ENCODE assay signal across 9 cellular contexts in the genomic region with DNA sequence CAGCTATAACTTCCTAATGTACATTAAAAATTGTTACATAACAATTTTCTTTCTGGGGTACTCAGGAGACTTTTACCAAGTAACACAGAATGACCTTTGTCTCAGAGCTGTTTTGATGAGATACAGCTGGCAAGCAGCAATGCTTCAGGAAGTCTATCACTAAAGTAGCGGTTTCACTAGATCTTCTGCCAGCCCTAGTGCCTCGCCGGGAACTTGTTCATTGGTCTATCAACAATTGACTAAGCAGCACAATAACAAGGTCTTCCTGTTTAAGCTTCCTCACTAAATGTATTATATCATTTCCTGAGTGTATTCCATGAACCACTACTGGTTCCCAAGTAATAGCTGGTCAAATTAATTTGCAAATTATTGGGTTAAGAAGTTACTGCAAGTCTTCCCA.
DNase-seq lines count a peak whose midpoint lies in the region; ATAC-seq and TF ChIP-seq lines count a peak whose summit lies in the region.
"Had no signal": no experiment of that assay in that cellular context is flagged by ENCODE, and none has a peak within 500 bp of the region (broad histone marks: within the 10 kb centered on the region; RNA-seq: fewer than 3 reads in every experiment).

No MANE protein-coding gene starts in this region.

- peaks cover 29% of the 10 kb centered on the region for H3K36me3 Mint-ChIP-seq in activated naive CD4-positive, alpha-beta T cell treated with anti-CD3 and anti-CD28 coated beads, Interleukin-2, amount 50 U/mL, for 24 hours

- no peak overlapping the region for H2AFZ ChIP-seq in ACC112 (ENCODE audit: low read length, unreplicated experiment)

- H3K9me3 ChIP-seq in lower lobe of right lung = no peaks in the 10 kb centered on the region

- intact Hi-C loops in lower lobe of right lung (cut with DNase I) = no loop called here

- H3K9me3 Mint-ChIP-seq in activated naive CD4-positive, alpha-beta T cell treated with anti-CD3 and anti-CD28 coated beads, Interleukin-2, amount 50 U/mL, for 24 hours = no peaks in the 10 kb centered on the region

- H3K4me3 Mint-ChIP-seq in activated naive CD4-positive, alpha-beta T cell treated with anti-CD3 and anti-CD28 coated beads, Interleukin-2, amount 50 U/mL, for 24 hours = peak overlapping the region; percentile 52

- peak overlapping the region; percentile 87 for H3K27ac Mint-ChIP-seq in activated naive CD4-positive, alpha-beta T cell treated with anti-CD3 and anti-CD28 coated beads, Interleukin-2, amount 50 U/mL, for 24 hours

- no peak for TF ChIP-seq CTCF in lower lobe of right lung (IDR thresholded peaks at IDR 0.05)

- H3K27ac ChIP-seq in ACC112 (ENCODE audit: low read depth, low read length) (peak overlapping the region; percentile 43), lower lobe of right lung (no peak overlapping the region)
- H3K27ac ChIP-seq: C4-2B had no signal

- DNase-seq in MV-4-11 (lab: John Stamatoyannopoulos, UW) = peak; percentile 37
- no peak for DNase-seq in lower lobe of right lung
- no peak for DNase-seq in NCI-H128 (lab: John Stamatoyannopoulos, UW; ENCODE audit: unreplicated experiment)
- no peak for DNase-seq in NCI-H2081 treated with DMSO at 0.1 percent for 48 hours (lab: John Stamatoyannopoulos, UW)
- no peak for DNase-seq in LoVo (ENCODE audit: low spot score)

- peaks cover 60% of the 10 kb centered on the region for H3K79me2 ChIP-seq in ACC112 (ENCODE audit: control insufficient read depth, insufficient read depth, low read length, unreplicated experiment)

- H3K36me3 ChIP-seq in ACC112 (ENCODE audit: insufficient read depth, low read length) (peaks cover 16% of the 10 kb centered on the region), lower lobe of right lung (peaks cover 26% of the 10 kb centered on the region)

- H3K4me3 ChIP-seq in ACC112 (ENCODE audit: low read depth, low read length) = no peak overlapping the region
- H3K4me3 ChIP-seq in lower lobe of right lung = no peak overlapping the region

- ATAC-seq in GM21381 (IDR thresholded peaks at IDR 0.05; ENCODE audit: unreplicated experiment) (peak; percentile 65), lower lobe of right lung (peak; percentile 58 to 59)

- no peaks in the 10 kb centered on the region for H3K27me3 Mint-ChIP-seq in activated naive CD4-positive, alpha-beta T cell treated with anti-CD3 and anti-CD28 coated beads, Interleukin-2, amount 50 U/mL, for 24 hours

- no peaks in the 10 kb centered on the region for H3K27me3 ChIP-seq in ACC112 (ENCODE audit: insufficient read depth, low read length)
- H3K27me3 ChIP-seq in lower lobe of right lung (ENCODE audit: low read depth) = no peaks in the 10 kb centered on the region

- peaks cover 8% of the 10 kb centered on the region for H3K4me1 ChIP-seq in ACC112 (ENCODE audit: control insufficient read depth, insufficient read depth, low read length, unreplicated experiment)
- peaks cover 28% of the 10 kb centered on the region for H3K4me1 ChIP-seq in lower lobe of right lung

- peaks cover 81% of the 10 kb centered on the region for H3K4me1 Mint-ChIP-seq in activated naive CD4-positive, alpha-beta T cell treated with anti-CD3 and anti-CD28 coated beads, Interleukin-2, amount 50 U/mL, for 24 hours
